1 cellular context compared by ENCODE assay signal in genomic region chr20:50331469-50332251, GRCh38.
TF ChIP-seq lines count a peak whose summit lies in the region.

No MANE protein-coding gene starts in this region.

TF ChIP-seq in GM23338, 12 proteins besides CTCF, POLR2A, EP300 and RAD21 (continued from another document):
- TF ChIP-seq ZNF462 (CRISPR knock-in tag; IDR thresholded peaks at IDR 0.05) (no peak), STAT1 (IDR thresholded peaks at IDR 0.05; ENCODE audit: unreplicated experiment) (no peak), EZH2 (IDR thresholded peaks at IDR 0.05; ENCODE audit: low read depth, unreplicated experiment) (no peak), ZNF331 (CRISPR knock-in tag; IDR thresholded peaks at IDR 0.05; ENCODE audit: low read depth) (no peak), NANOG (IDR thresholded peaks at IDR 0.05; ENCODE audit: borderline replicate concordance) (no peak)
